In the genomic region with DNA sequence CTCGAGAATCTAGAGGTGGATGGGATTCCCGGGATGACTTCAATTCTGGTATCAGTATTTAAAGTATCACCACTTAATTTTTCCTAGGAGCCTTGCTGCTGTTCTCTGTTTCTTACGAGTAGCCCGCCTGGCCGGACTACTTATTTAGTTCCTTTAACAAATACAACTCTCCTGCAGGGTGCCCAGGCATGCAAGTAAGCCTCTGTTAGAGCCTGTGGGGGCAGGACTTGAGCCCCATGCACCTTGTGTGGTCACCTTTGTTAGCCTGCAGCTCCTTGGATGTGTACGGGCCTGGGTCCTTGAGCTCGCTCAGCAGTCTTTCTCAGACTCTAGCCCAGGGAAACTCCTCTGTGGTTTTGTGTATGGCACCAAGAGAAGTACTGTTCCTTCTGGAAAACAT, we compare ENCODE assay signal across 31 cellular contexts.
"Had no signal": no experiment of that assay in that cellular context is flagged by ENCODE, and none has a peak within 500 bp of the region (broad histone marks: within the 10 kb centered on the region; RNA-seq: fewer than 3 reads in every experiment).

No MANE protein-coding gene starts in this region.

- H3K9me3 ChIP-seq: Peyer's patch had no signal

- H3K4me3 Mint-ChIP-seq: activated CD4-positive, alpha-beta T cell treated with anti-CD3 and anti-CD28 coated beads, Interleukin-2, amount 10 ng/mL, durations not matched to agents 24 days and 14 days; activated CD8-positive, alpha-beta T cell treated with anti-CD3 and anti-CD28 coated beads, Interleukin-2, amount 10 ng/mL, durations not matched to agents 7 days and 5 days; activated naive CD4-positive, alpha-beta T cell treated with anti-CD3 and anti-CD28 coated beads, Interleukin-2, amount 10 ng/mL, durations not matched to agents 7 days and 5 days; activated naive CD8-positive, alpha-beta T cell; activated naive CD8-positive, alpha-beta T cell treated with anti-CD3 and anti-CD28 coated beads, Interleukin-2, amount 50 U/mL, for 24 hours; activated T-cell treated with anti-CD3 and anti-CD28 coated beads, Interleukin-2, amount 50 U/mL, for 4 hours; brain; T-helper 1 cell treated with Interleukin-12 subunit alpha and Interleukin-12 subunit beta and Interleukin-4 antibody, amounts not matched to agents 30 μg/mL and 1 μg/mL, for 36 hours; T-helper 2 cell treated with Interferon-gamma antibody and Interleukin-4, amounts not matched to agents 5 μg/mL and 100 μg/mL, for 36 hours had no signal

- DNase-seq: activated CD4-positive, alpha-beta T cell treated with anti-CD3 and anti-CD28 coated beads, Interleukin-2, amount 10 ng/mL, durations not matched to agents 24 days and 14 days; activated CD4-positive, alpha-beta T cell treated with anti-CD3 and anti-CD28 coated beads, Interleukin-2, amount 50 U/mL, for 4 hours; activated CD8-positive, alpha-beta T cell treated with anti-CD3 and anti-CD28 coated beads, Interleukin-2, amount 10 ng/mL, durations not matched to agents 7 days and 5 days; activated effector memory CD4-positive, alpha-beta T cell treated with Interleukin-2 at 50 U/mL for 16 hours; activated naive CD4-positive, alpha-beta T cell treated with anti-CD3 and anti-CD28 coated beads, Interleukin-2, amount 10 ng/mL, durations not matched to agents 7 days and 5 days; activated naive CD8-positive, alpha-beta T cell treated with anti-CD3 and anti-CD28 coated beads, Interleukin-2, amount 50 U/mL, for 24 hours; activated T-cell treated with anti-CD3 and anti-CD28 coated beads, Interleukin-2, amount 50 U/mL, for 4 hours; anterior cingulate cortex; caudate nucleus; IMR-90; Karpas-422; KBM-7; NCI-H1105 treated with DMSO at 0.1 percent for 48 hours; NCI-H1436; NCI-H1694; NCI-H1930; NCI-H345; NCI-H524 treated with DMSO at 0.1 percent for 48 hours; NCI-H748 treated with DMSO at 0.1 percent for 48 hours; NK-92 treated with Interleukin-12 subunit alpha and Interleukin-12 subunit beta, amount 100 ng/mL, for 24 hours; PC-3; RPMI8226; SIG-M5 had no signal

- H3K4me3 ChIP-seq: Peyer's patch had no signal

- ATAC-seq: activated CD8-positive, alpha-beta T cell treated with anti-CD3 and anti-CD28 coated beads, Interleukin-2, amount 10 ng/mL, durations not matched to agents 7 days and 5 days; activated naive CD8-positive, alpha-beta T cell treated with anti-CD3 and anti-CD28 coated beads, Interleukin-2, amount 50 U/mL, for 24 hours; activated T-cell treated with anti-CD3 and anti-CD28 coated beads, Interleukin-2, amount 50 U/mL, for 4 hours; PC-3; Right ventricle myocardium inferior had no signal

- H3K27ac Mint-ChIP-seq: activated CD4-positive, alpha-beta T cell treated with anti-CD3 and anti-CD28 coated beads, Interleukin-2, amount 10 ng/mL, durations not matched to agents 24 days and 14 days; activated CD8-positive, alpha-beta T cell treated with anti-CD3 and anti-CD28 coated beads, Interleukin-2, amount 10 ng/mL, durations not matched to agents 7 days and 5 days; activated naive CD4-positive, alpha-beta T cell treated with anti-CD3 and anti-CD28 coated beads, Interleukin-2, amount 10 ng/mL, durations not matched to agents 7 days and 5 days; activated naive CD8-positive, alpha-beta T cell treated with anti-CD3 and anti-CD28 coated beads, Interleukin-2, amount 50 U/mL, for 24 hours; brain; T-helper 1 cell treated with Interleukin-12 subunit alpha and Interleukin-12 subunit beta and Interleukin-4 antibody, amounts not matched to agents 30 μg/mL and 1 μg/mL, for 36 hours; T-helper 2 cell treated with Interferon-gamma antibody and Interleukin-4, amounts not matched to agents 5 μg/mL and 100 μg/mL, for 36 hours had no signal

- H3K27me3 Mint-ChIP-seq: activated CD4-positive, alpha-beta T cell treated with anti-CD3 and anti-CD28 coated beads, Interleukin-2, amount 10 ng/mL, durations not matched to agents 24 days and 14 days; activated naive CD4-positive, alpha-beta T cell treated with anti-CD3 and anti-CD28 coated beads, Interleukin-2, amount 10 ng/mL, durations not matched to agents 7 days and 5 days; activated naive CD8-positive, alpha-beta T cell; activated naive CD8-positive, alpha-beta T cell treated with anti-CD3 and anti-CD28 coated beads, Interleukin-2, amount 50 U/mL, for 24 hours; brain had no signal

- H3K9me3 Mint-ChIP-seq: activated CD4-positive, alpha-beta T cell treated with anti-CD3 and anti-CD28 coated beads, Interleukin-2, amount 10 ng/mL, durations not matched to agents 24 days and 14 days; activated naive CD4-positive, alpha-beta T cell treated with anti-CD3 and anti-CD28 coated beads, Interleukin-2, amount 10 ng/mL, durations not matched to agents 7 days and 5 days; activated naive CD8-positive, alpha-beta T cell treated with anti-CD3 and anti-CD28 coated beads, Interleukin-2, amount 50 U/mL, for 24 hours; activated T-cell treated with anti-CD3 and anti-CD28 coated beads, Interleukin-2, amount 50 U/mL, for 4 hours; brain; T-helper 1 cell treated with Interleukin-12 subunit alpha and Interleukin-12 subunit beta and Interleukin-4 antibody, amounts not matched to agents 30 μg/mL and 1 μg/mL, for 36 hours; T-helper 2 cell treated with Interferon-gamma antibody and Interleukin-4, amounts not matched to agents 5 μg/mL and 100 μg/mL, for 36 hours had no signal

- H3K27me3 ChIP-seq: Peyer's patch had no signal

- FAIRE-seq: bronchial epithelial cell, TTC549 had no signal

- H3K27ac ChIP-seq: Peyer's patch had no signal
